Comparison of ENCODE assay signal across 1 cellular context in the genomic region with DNA sequence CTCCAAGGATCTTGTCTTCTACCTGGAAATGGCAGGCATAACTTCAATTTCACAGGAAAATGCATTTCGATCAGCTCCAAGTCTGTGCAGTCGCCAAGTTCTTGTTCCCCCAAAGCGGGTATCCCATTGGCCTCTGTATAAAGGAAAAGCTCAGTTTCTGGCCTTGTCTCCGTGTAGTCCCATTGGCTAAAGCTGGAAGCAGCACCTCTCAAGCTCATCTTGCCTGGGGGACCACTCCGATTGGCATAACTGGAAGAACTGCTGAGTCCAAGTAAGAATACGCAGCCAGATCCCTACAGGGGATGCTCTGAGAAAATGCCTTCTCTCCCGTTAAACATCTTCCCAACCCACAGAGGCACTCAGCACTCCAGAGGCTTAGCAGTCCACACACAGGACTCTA.
TF ChIP-seq lines count a peak whose summit lies in the region.

No MANE protein-coding gene starts in this region.

TF ChIP-seq in H1, 55 proteins besides CTCF, POLR2A, EP300 and RAD21 (continued from another document):
- TF ChIP-seq NANOG (IDR thresholded peaks at IDR 0.05; ENCODE audit: insufficient read depth, low read depth, low read length, poor library complexity, severe bottlenecking): no peak
- no peak for TF ChIP-seq GABPA (IDR thresholded peaks at IDR 0.05; ENCODE audit: borderline replicate concordance, insufficient read depth, low read length)
- no peak for TF ChIP-seq EZH2 (IDR thresholded peaks at IDR 0.05; ENCODE audit: low read depth, low read length, severe bottlenecking)
- no peak for TF ChIP-seq CHD2 (IDR thresholded peaks at IDR 0.05; ENCODE audit: low read length)
- no peak for TF ChIP-seq SP4 (IDR thresholded peaks at IDR 0.05; ENCODE audit: low read length)
- TF ChIP-seq, protein P1, sequence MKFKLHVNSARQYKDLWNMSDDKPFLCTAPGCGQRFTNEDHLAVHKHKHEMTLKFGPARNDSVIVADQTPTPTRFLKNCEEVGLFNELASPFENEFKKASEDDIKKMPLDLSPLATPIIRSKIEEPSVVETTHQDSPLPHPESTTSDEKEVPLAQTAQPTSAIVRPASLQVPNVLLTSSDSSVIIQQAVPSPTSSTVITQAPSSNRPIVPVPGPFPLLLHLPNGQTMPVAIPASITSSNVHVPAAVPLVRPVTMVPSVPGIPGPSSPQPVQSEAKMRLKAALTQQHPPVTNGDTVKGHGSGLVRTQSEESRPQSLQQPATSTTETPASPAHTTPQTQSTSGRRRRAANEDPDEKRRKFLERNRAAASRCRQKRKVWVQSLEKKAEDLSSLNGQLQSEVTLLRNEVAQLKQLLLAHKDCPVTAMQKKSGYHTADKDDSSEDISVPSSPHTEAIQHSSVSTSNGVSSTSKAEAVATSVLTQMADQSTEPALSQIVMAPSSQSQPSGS (IDR thresholded peaks at IDR 0.05; ENCODE audit: low read length): no peak
- TF ChIP-seq, protein P2, sequence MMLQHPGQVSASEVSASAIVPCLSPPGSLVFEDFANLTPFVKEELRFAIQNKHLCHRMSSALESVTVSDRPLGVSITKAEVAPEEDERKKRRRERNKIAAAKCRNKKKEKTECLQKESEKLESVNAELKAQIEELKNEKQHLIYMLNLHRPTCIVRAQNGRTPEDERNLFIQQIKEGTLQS (IDR thresholded peaks at IDR 0.05; ENCODE audit: insufficient read depth, low read depth, low read length): no peak
- no peak for TF ChIP-seq RBBP5 (IDR thresholded peaks at IDR 0.05; ENCODE audit: borderline replicate concordance, low read depth, low read length)
- TF ChIP-seq POLR2AphosphoS5 (IDR thresholded peaks at IDR 0.05; ENCODE audit: low read depth, low read length): no peak
